ENCODE assay signal across 17 cellular contexts in the genomic region with DNA sequence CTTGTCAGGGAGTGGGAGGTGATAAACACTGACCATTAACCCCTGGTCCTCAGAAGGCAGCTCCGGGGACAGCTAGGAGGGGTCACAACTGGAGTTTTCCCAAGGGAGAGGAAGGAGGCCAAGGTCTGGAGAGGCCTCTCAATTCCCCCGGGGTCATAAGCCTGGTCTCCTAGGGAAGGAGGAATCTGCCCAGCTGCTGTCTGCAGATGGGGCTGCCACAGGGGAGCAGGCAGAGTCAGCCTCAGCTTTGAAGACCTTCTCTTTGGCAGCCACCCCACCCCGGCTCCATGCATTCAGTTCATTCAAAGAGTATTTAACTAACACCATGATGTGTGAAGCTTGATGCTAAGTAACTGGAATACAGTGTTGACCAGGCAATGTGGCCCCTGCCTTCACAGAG.
DNase-seq lines count a peak whose midpoint lies in the region; ATAC-seq and TF ChIP-seq lines count a peak whose summit lies in the region.
"Had no signal": no experiment of that assay in that cellular context is flagged by ENCODE, and none has a peak within 500 bp of the region (broad histone marks: within the 10 kb centered on the region; RNA-seq: fewer than 3 reads in every experiment).

No MANE protein-coding gene starts in this region.

- no peaks in the 10 kb centered on the region for H3K36me3 ChIP-seq in DOHH2 (ENCODE audit: control insufficient read depth, low read length)
- no peaks in the 10 kb centered on the region for H3K36me3 ChIP-seq in HUES64 (ENCODE audit: insufficient read depth, low read length)
- no peaks in the 10 kb centered on the region for H3K36me3 ChIP-seq in adrenal gland (replicated peaks in 1 of 2)
- no peaks in the 10 kb centered on the region for H3K36me3 ChIP-seq in neuronal stem cell (replicated peaks in 1 of 2; ENCODE audit: control insufficient read depth in 2 of 2, insufficient read depth in 2 of 2, low read length in 2 of 2)
- H3K36me3 ChIP-seq: MG63, Peyer's patch had no signal

- no peak overlapping the region for H3K23ac ChIP-seq in neuronal stem cell (ENCODE audit: low read depth, low read length, poor library complexity)

- no peak for TF ChIP-seq CTCF in DOHH2 (IDR thresholded peaks at IDR 0.05; ENCODE audit: low read depth, low read length, poor library complexity, severe bottlenecking)
- no peak for TF ChIP-seq CTCF in adrenal gland (IDR thresholded peaks at IDR 0.05)

- DNase-seq in adrenal gland (no peak), neuronal stem cell (ENCODE audit: low spot score) (no peak)
- no peak for DNase-seq in activated CD8-positive, alpha-beta memory T cell treated with anti-CD3 and anti-CD28 coated beads, Interleukin-2, amount 50 U/mL, for 4 hours
- no peak for DNase-seq in activated CD4-positive, CD25-positive, alpha-beta regulatory T cell (lab: John Stamatoyannopoulos, UW)
- DNase-seq: activated CD4-positive, alpha-beta T cell treated with anti-CD3 and anti-CD28 coated beads, Interleukin-2, amount 50 U/mL, for 48 hours; activated T-cell treated with anti-CD3 and anti-CD28 coated beads, Interleukin-2, amount 50 U/mL, for 1 hour; foreskin fibroblast; MG63; NCI-H1930 had no signal

- H3K4me3 ChIP-seq in DOHH2 (ENCODE audit: low read length) (peak overlapping the region; percentile 52), HUES64 (ENCODE audit: low read length) (no peak overlapping the region), adrenal gland (no peak overlapping the region), neuronal stem cell (ENCODE audit: low read length in 2 of 2) (no peak overlapping the region)
- H3K4me3 ChIP-seq: coronary artery, MG63, Peyer's patch had no signal

- H3K4ac ChIP-seq in neuronal stem cell (ENCODE audit: low read length) = no peak overlapping the region

- no peak overlapping the region for H2BK5ac ChIP-seq in neuronal stem cell (ENCODE audit: low read length)

- H3F3A ChIP-seq in DOHH2 (ENCODE audit: control insufficient read depth, insufficient read depth) = peaks cover 5% of the 10 kb centered on the region

- no peak overlapping the region for H2BK12ac ChIP-seq in neuronal stem cell (ENCODE audit: low read length)

- H2BK120ac ChIP-seq in neuronal stem cell (ENCODE audit: low read depth, low read length) = no peak overlapping the region

- peak overlapping the region; percentile 66 for H3K27ac ChIP-seq in DOHH2 (ENCODE audit: low read depth, low read length)
- peak overlapping the region; percentile 32; the same call in 1 of the 2 replicates for H3K27ac ChIP-seq in HUES64 (ENCODE audit: low read depth, low read length)
- H3K27ac ChIP-seq in adrenal gland = peak overlapping the region in 4 of 5 donors; percentile 26 to 80 (median 48)
- no peak overlapping the region for H3K27ac ChIP-seq in neuronal stem cell (replicated peaks; ENCODE audit: low read length)
- H3K27ac ChIP-seq: coronary artery, Peyer's patch had no signal

- H3K79me2 ChIP-seq in DOHH2 (ENCODE audit: control insufficient read depth, low read length) = no peaks in the 10 kb centered on the region

- no peaks in the 10 kb centered on the region for H3K9me2 ChIP-seq in DOHH2 (replicated peaks; ENCODE audit: control insufficient read depth, low read length)

- no peak overlapping the region for H4K91ac ChIP-seq in neuronal stem cell (ENCODE audit: low read depth, low read length, poor library complexity)

- peaks cover 2% of the 10 kb centered on the region; the same call in 1 of the 2 replicates for H4K20me1 ChIP-seq in DOHH2 (ENCODE audit: control insufficient read depth, insufficient read depth, low read depth, low read length)

- H3K4me2 ChIP-seq in DOHH2 (ENCODE audit: low read length) = peak overlapping the region; percentile 74
- H3K4me2 ChIP-seq in neuronal stem cell (ENCODE audit: insufficient read depth, low read length, poor library complexity, severe bottlenecking) = no peak overlapping the region

- H2BK15ac ChIP-seq in neuronal stem cell (ENCODE audit: low read length) = no peak overlapping the region

- 41% methylated on average over 3 of the region's 3 CpGs for WGBS in HUES64
- whole genome bisulfite sequencing in adrenal gland, 4 donors = 26 to 46% (median 33%) methylated on average over 3 of the region's 3 CpGs
- no CpG with 5 or more reads among the region's 3 CpGs for WGBS in neuronal stem cell (ENCODE audit: extremely low coverage in 2 of 2, insufficient read length in 2 of 2, insufficient replicate concordance in 1 of 2), 2 donors

- H3K79me1 ChIP-seq in neuronal stem cell (ENCODE audit: low read depth, low read length) = no peaks in the 10 kb centered on the region

- intact Hi-C loops in adrenal gland (cut with DNase I) = loop anchor here (10.0 kb wide), 2 partner anchors 275 to 615 kb away; no protein-coding TSS in a partner anchor

- no peak overlapping the region for H3K18ac ChIP-seq in neuronal stem cell (ENCODE audit: low read length)

- ATAC-seq in GM21515 (IDR thresholded peaks at IDR 0.05; ENCODE audit: unreplicated experiment) (no peak), GM21619 (IDR thresholded peaks at IDR 0.05; ENCODE audit: unreplicated experiment) (no peak)
- ATAC-seq: activated naive CD4-positive, alpha-beta T cell treated with anti-CD3 and anti-CD28 coated beads, Interleukin-2, amount 50 U/mL, for 72 hours; sciatic nerve had no signal

- H2AK5ac ChIP-seq in neuronal stem cell (ENCODE audit: low read depth, low read length) = no peak overlapping the region

- H2AFZ ChIP-seq in neuronal stem cell (ENCODE audit: low read length) = peak overlapping the region; percentile 75

- H4K8ac ChIP-seq in neuronal stem cell (ENCODE audit: low read depth, low read length) = no peak overlapping the region

- H3K4me1 ChIP-seq in DOHH2 (ENCODE audit: control insufficient read depth, low read length) (peaks cover 47% of the 10 kb centered on the region), HUES64 (ENCODE audit: insufficient read depth, low read length) (peaks cover 24% of the 10 kb centered on the region), adrenal gland (replicated peaks in 1 of 2) (peaks cover 21 to 26% of the 10 kb centered on the region in 2 donors), neuronal stem cell (ENCODE audit: control insufficient read depth in 2 of 2, insufficient read depth in 1 of 2, low read depth in 1 of 2, low read length in 2 of 2) (peaks cover 13 to 46% of the 10 kb centered on the region in 2 donors)

- H3K9me3 ChIP-seq in DOHH2 (ENCODE audit: control insufficient read depth, insufficient read depth, low read length) = no peaks in the 10 kb centered on the region
- H3K9me3 ChIP-seq in HUES64 (ENCODE audit: insufficient read depth, low read depth, low read length) = no peaks in the 10 kb centered on the region
- H3K9me3 ChIP-seq in adrenal gland (replicated peaks in 1 of 3) = no peaks in the 10 kb centered on the region
- no peaks in the 10 kb centered on the region for H3K9me3 ChIP-seq in neuronal stem cell (replicated peaks in 1 of 2; ENCODE audit: control insufficient read depth in 2 of 2, insufficient read depth in 1 of 2, low read depth in 1 of 2, low read length in 2 of 2)
- H3K9me3 ChIP-seq: MG63, Peyer's patch had no signal

- peaks cover 12% of the 10 kb centered on the region for H3K27me3 ChIP-seq in DOHH2 (ENCODE audit: control insufficient read depth, low read length)
- H3K27me3 ChIP-seq in HUES64 (ENCODE audit: insufficient read depth, low read length) = no peaks in the 10 kb centered on the region
- no peaks in the 10 kb centered on the region for H3K27me3 ChIP-seq in adrenal gland
- peaks cover 0 to 5% (median 0%) of the 10 kb centered on the region in 3 experiments for H3K27me3 ChIP-seq in neuronal stem cell (ENCODE audit: control insufficient read depth in 3 of 3, insufficient read depth in 3 of 3, low read depth in 1 of 3, low read length in 3 of 3)
- H3K27me3 ChIP-seq: MG63, Peyer's patch had no signal

- no peak overlapping the region for H3K9ac ChIP-seq in HUES64 (ENCODE audit: low read depth, low read length)
- H3K9ac ChIP-seq in neuronal stem cell (ENCODE audit: low read depth, low read length, poor library complexity) = no peak overlapping the region

- H3K14ac ChIP-seq in neuronal stem cell (ENCODE audit: low read length) = no peak overlapping the region

- no peak for TF ChIP-seq POLR2A in adrenal gland (IDR thresholded peaks at IDR 0.05)
